In the genomic region with DNA sequence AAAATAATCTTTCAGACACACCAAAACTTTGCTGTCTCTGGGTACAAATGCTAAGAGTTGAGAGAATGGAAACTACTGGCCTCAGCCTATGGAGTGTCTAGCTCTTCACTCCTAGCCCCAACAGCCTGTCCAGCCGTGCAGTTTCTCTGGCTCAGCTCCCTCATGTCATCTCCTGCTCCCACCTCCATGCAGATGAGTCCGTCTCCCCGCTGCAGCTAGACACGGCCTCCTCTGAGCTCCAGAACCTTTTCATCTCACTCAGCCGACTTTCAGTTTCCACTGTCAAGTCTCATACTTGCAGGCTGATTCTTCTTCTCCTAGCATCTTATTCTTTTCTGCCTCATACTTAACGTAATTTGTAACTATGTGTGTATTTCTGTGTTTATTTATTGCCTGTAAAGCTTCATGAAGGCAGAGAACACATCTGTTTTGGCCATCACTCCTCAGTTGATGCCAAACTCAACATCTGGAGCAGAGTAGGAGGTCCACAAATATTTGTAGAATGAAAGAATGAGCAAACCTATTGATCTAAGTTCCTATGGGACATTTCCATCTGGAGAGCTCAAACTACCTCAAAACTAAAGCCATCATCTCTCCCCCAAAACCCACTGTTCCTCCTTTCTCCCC, we compare ENCODE assay signal across 31 cellular contexts.
DNase-seq lines count a peak whose midpoint lies in the region; ATAC-seq and TF ChIP-seq lines count a peak whose summit lies in the region.
"Had no signal": no experiment of that assay in that cellular context is flagged by ENCODE, and none has a peak within 500 bp of the region (broad histone marks: within the 10 kb centered on the region; RNA-seq: fewer than 3 reads in every experiment).

No MANE protein-coding gene starts in this region.

- no peak overlapping the region for H3K27ac Mint-ChIP-seq in endodermal cell
- no peak overlapping the region for H3K27ac Mint-ChIP-seq in activated naive CD4-positive, alpha-beta T cell treated with anti-CD3 and anti-CD28 coated beads, Interleukin-2, amount 50 U/mL, for 72 hours
- H3K27ac Mint-ChIP-seq: activated CD4-positive, alpha-beta memory T cell treated with anti-CD3 and anti-CD28 coated beads for 36 hours; activated naive CD4-positive, alpha-beta T cell treated with anti-CD3 and anti-CD28 coated beads, Interleukin-2, amount 10 ng/mL, durations not matched to agents 7 days and 5 days; T-helper 1 cell treated with Interleukin-12 subunit alpha and Interleukin-12 subunit beta and Interleukin-4 antibody, amounts not matched to agents 30 μg/mL and 1 μg/mL, for 36 hours had no signal

- H3K36me3 Mint-ChIP-seq in endodermal cell (ENCODE audit: low read depth) = no peaks in the 10 kb centered on the region
- H3K36me3 Mint-ChIP-seq in activated naive CD4-positive, alpha-beta T cell treated with anti-CD3 and anti-CD28 coated beads, Interleukin-2, amount 50 U/mL, for 72 hours = peaks cover 14 to 28% of the 10 kb centered on the region in 2 donors

- no peak overlapping the region for H3K4me3 ChIP-seq in left ventricle myocardium inferior
- no peak overlapping the region for H3K4me3 ChIP-seq in right atrium auricular region
- H3K4me3 ChIP-seq in endodermal cell (ENCODE audit: low read length) = no peak overlapping the region
- H3K4me3 ChIP-seq: hepatocyte, lower lobe of right lung, PC-9, psoas muscle, testis had no signal

- H3K27ac ChIP-seq in left ventricle myocardium inferior (replicated peaks) (peak overlapping the region; percentile 36), right atrium auricular region (no peak overlapping the region), endodermal cell (ENCODE audit: low read depth, low read length) (no peak overlapping the region)
- H3K27ac ChIP-seq: hepatocyte, lower lobe of right lung, PC-9, psoas muscle, testis had no signal

- no peaks in the 10 kb centered on the region for H3K27me3 ChIP-seq in left ventricle myocardium inferior (ENCODE audit: low read depth)
- no peaks in the 10 kb centered on the region for H3K27me3 ChIP-seq in right atrium auricular region
- H3K27me3 ChIP-seq in endodermal cell (ENCODE audit: control insufficient read depth, insufficient read depth, low read length, poor library complexity, severe bottlenecking) = no peaks in the 10 kb centered on the region
- H3K27me3 ChIP-seq: hepatocyte, testis had no signal

- H3K27me3 Mint-ChIP-seq in endodermal cell (ENCODE audit: insufficient read depth) = peaks cover 10% of the 10 kb centered on the region
- H3K27me3 Mint-ChIP-seq: activated CD4-positive, alpha-beta memory T cell treated with anti-CD3 and anti-CD28 coated beads for 36 hours; activated naive CD4-positive, alpha-beta T cell treated with anti-CD3 and anti-CD28 coated beads, Interleukin-2, amount 10 ng/mL, durations not matched to agents 7 days and 5 days; naive thymus-derived CD4-positive, alpha-beta T cell had no signal

- WGBS in endodermal cell (ENCODE audit: insufficient coverage in 1 of 2, insufficient read length in 1 of 2), 2 experiments = 86 to 90% methylated on average over 5 to 6 of the region's 6 CpGs

- H3K4me3 Mint-ChIP-seq in endodermal cell = no peak overlapping the region
- H3K4me3 Mint-ChIP-seq: activated CD4-positive, alpha-beta memory T cell treated with anti-CD3 and anti-CD28 coated beads for 36 hours; activated naive CD4-positive, alpha-beta T cell treated with anti-CD3 and anti-CD28 coated beads, Interleukin-2, amount 10 ng/mL, durations not matched to agents 7 days and 5 days; naive thymus-derived CD4-positive, alpha-beta T cell; T-helper 1 cell treated with Interleukin-12 subunit alpha and Interleukin-12 subunit beta and Interleukin-4 antibody, amounts not matched to agents 30 μg/mL and 1 μg/mL, for 36 hours had no signal

- no peak for DNase-seq in left ventricle myocardium inferior
- DNase-seq in right atrium auricular region (ENCODE audit: low spot score) = no peak
- DNase-seq in endodermal cell = peak; percentile 34
- no peak for DNase-seq in left ventricle myocardium superior
- no peak for DNase-seq in activated naive CD4-positive, alpha-beta T cell treated with anti-CD3 and anti-CD28 coated beads, Interleukin-2, amount 50 U/mL, for 72 hours (ENCODE audit: low spot score in 2 of 2)
- DNase-seq in superior temporal gyrus (ENCODE audit: extremely low spot score) = no peak
- DNase-seq: activated CD4-positive, alpha-beta memory T cell treated with anti-CD3 and anti-CD28 coated beads for 36 hours; activated naive CD4-positive, alpha-beta T cell treated with anti-CD3 and anti-CD28 coated beads, Interleukin-2, amount 10 ng/mL, durations not matched to agents 7 days and 5 days; amniotic stem cell; C1 segment of cervical spinal cord; Caco-2; DMS53; HCEC 1CT; Kasumi-1; kidney glomerular epithelial cell; lower lobe of right lung; naive thymus-derived CD4-positive, alpha-beta T cell; NCI-H146; NCI-H226; NCI-H526 treated with DMSO at 0.1 percent for 48 hours; occipital lobe; PC-9; psoas muscle; small intestine; stimulated activated naive CD4-positive, alpha-beta T cell treated with Interleukin-2 at 50 U/mL for 16 hours; testis had no signal

- intact Hi-C loops in left ventricle myocardium inferior (cut with micrococcal nuclease) = no loop called here
- intact Hi-C loops in left ventricle myocardium superior (cut with micrococcal nuclease) = no loop called here

- H3K9me3 Mint-ChIP-seq in endodermal cell = no peaks in the 10 kb centered on the region
- peaks cover 0 to 5% of the 10 kb centered on the region in 2 donors for H3K9me3 Mint-ChIP-seq in activated naive CD4-positive, alpha-beta T cell treated with anti-CD3 and anti-CD28 coated beads, Interleukin-2, amount 50 U/mL, for 72 hours
- H3K9me3 Mint-ChIP-seq: activated CD4-positive, alpha-beta memory T cell treated with anti-CD3 and anti-CD28 coated beads for 36 hours; activated naive CD4-positive, alpha-beta T cell treated with anti-CD3 and anti-CD28 coated beads, Interleukin-2, amount 10 ng/mL, durations not matched to agents 7 days and 5 days; T-helper 1 cell treated with Interleukin-12 subunit alpha and Interleukin-12 subunit beta and Interleukin-4 antibody, amounts not matched to agents 30 μg/mL and 1 μg/mL, for 36 hours had no signal

- no peak overlapping the region for H3K9ac ChIP-seq in endodermal cell (ENCODE audit: extremely low read depth, low read length, poor library complexity, severe bottlenecking)

- ATAC-seq in left ventricle myocardium superior = peak; percentile 64
- ATAC-seq in activated naive CD4-positive, alpha-beta T cell treated with anti-CD3 and anti-CD28 coated beads, Interleukin-2, amount 50 U/mL, for 72 hours = no peak
- no peak for ATAC-seq in esophagus mucosa
- ATAC-seq: lower lobe of right lung; naive thymus-derived CD4-positive, alpha-beta T cell; SK-N-SH treated with all-trans-retinoic acid at 6 μM for 48 hours had no signal

- TF ChIP-seq CTCF in left ventricle myocardium inferior (IDR thresholded peaks at IDR 0.05; ENCODE audit: borderline replicate concordance) (no peak), right atrium auricular region (IDR thresholded peaks at IDR 0.05) (no peak), endodermal cell (conservative IDR thresholded peaks at IDR 0.05) (no peak)

- H3K9me3 ChIP-seq in left ventricle myocardium inferior (replicated peaks) = peaks cover 21% of the 10 kb centered on the region
- peaks cover 0 to 5% of the 10 kb centered on the region in 2 donors for H3K9me3 ChIP-seq in right atrium auricular region
- H3K9me3 ChIP-seq in endodermal cell (ENCODE audit: control insufficient read depth, low read length) = no peaks in the 10 kb centered on the region
- H3K9me3 ChIP-seq: Caco-2, psoas muscle, testis had no signal

- H3K36me3 ChIP-seq in left ventricle myocardium inferior = peaks cover 4% of the 10 kb centered on the region
- H3K36me3 ChIP-seq in right atrium auricular region = no peaks in the 10 kb centered on the region
- H3K36me3 ChIP-seq in endodermal cell (ENCODE audit: control insufficient read depth, insufficient read depth, low read length) = no peaks in the 10 kb centered on the region
- H3K36me3 ChIP-seq: lower lobe of right lung had no signal

- H3K4me1 Mint-ChIP-seq in endodermal cell = no peaks in the 10 kb centered on the region
- H3K4me1 Mint-ChIP-seq: brain had no signal

- H3K4me1 ChIP-seq in left ventricle myocardium inferior (no peaks in the 10 kb centered on the region), right atrium auricular region (no peaks in the 10 kb centered on the region), endodermal cell (ENCODE audit: control insufficient read depth, insufficient read depth, low read length) (no peaks in the 10 kb centered on the region)
- H3K4me1 ChIP-seq: Caco-2, lower lobe of right lung, psoas muscle, testis had no signal
